In the genomic region with DNA sequence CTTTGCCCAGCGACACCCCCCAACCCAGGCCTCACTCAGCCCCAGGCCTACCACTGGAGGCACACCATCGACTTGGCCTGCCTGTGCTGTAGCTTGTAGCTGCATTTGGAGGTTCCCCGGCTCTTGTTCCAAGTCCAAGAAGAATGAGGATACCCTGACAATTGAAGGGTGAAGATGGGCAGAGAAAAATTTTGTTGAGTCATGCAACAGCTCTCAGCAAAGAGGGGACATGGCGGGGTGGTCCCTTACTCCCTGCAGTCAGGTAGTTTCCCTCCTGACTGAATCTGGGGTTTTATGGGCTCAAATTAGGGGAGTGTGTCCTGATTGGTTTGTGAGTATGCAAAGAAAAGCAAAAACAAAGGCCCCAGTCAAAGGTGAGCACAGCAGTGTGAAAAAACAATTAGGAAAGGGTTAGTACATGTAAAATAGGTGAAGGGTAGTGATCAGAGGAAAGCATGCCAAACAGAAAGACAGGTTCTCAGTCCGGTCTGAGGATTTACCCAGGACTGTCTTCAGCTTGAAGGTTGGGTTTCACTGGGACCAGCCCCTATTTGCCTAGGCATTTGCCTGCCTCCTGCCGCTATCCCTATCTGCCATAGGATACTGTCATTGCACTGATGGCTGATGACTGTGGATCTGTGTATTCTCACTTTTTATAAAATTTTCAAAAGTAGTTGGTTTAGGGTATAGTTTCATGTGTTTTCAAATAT, we compare ENCODE assay signal across 21 cellular contexts.
"Had no signal": no experiment of that assay in that cellular context is flagged by ENCODE, and none has a peak within 500 bp of the region (broad histone marks: within the 10 kb centered on the region; RNA-seq: fewer than 3 reads in every experiment).

No MANE protein-coding gene starts in this region.

- H3K9me3 ChIP-seq: SJSA1 had no signal

- H3K36me3 ChIP-seq: SJSA1 had no signal

- H3K27me3 ChIP-seq: SJSA1 had no signal

- H3K4me2 ChIP-seq: KMS-11 had no signal

- H3K27ac ChIP-seq: HL-60, KMS-11, SJSA1, SK-N-MC had no signal

- DNase-seq: Kasumi-1, MM.1S, NCI-H1092 treated with DMSO at 0.1 percent for 48 hours, NCI-H1436, NCI-H187, NCI-H2029, NCI-H2081 treated with DMSO at 0.1 percent for 48 hours, NCI-H226, NCI-H446, NCI-H510A, NCI-H524 treated with DMSO at 0.1 percent for 48 hours, NCI-H69, NCI-H774, Right ventricle myocardium superior, RPMI8226, SIG-M5 had no signal

- FAIRE-seq: HTR-8/SVneo had no signal

- H3K9ac ChIP-seq: KMS-11 had no signal

- H3K4me3 ChIP-seq: SJSA1, SK-N-MC had no signal

- H3K4me1 ChIP-seq: SJSA1 had no signal
